In genomic region chr2:162073776-162074578, GRCh38 we compare ENCODE assay signal across 8 cellular contexts.
DNase-seq lines count a peak whose midpoint lies in the region; ATAC-seq and TF ChIP-seq lines count a peak whose summit lies in the region.

TSS of gene DPP4 (minus strand) at chr2:162074215. CDS start at chr2:162073981, 234 bp downstream.

- peak within 1 kb of the TSS; percentile 93 for H3K4me3 Mint-ChIP-seq in activated naive CD8-positive, alpha-beta T cell treated with anti-CD3 and anti-CD28 coated beads, Interleukin-2, amount 50 U/mL, for 24 hours

- H3K27ac ChIP-seq in RWPE2 (ENCODE audit: poor library complexity, severe bottlenecking), result no peak within 1 kb of the TSS

- peak within 1 kb of the TSS; percentile 83 for H3K27ac Mint-ChIP-seq in activated naive CD8-positive, alpha-beta T cell treated with anti-CD3 and anti-CD28 coated beads, Interleukin-2, amount 50 U/mL, for 24 hours

- peaks cover 11% of the 10 kb centered on the region for H3K9me3 Mint-ChIP-seq in activated naive CD8-positive, alpha-beta T cell treated with anti-CD3 and anti-CD28 coated beads, Interleukin-2, amount 50 U/mL, for 24 hours

- peaks cover 50% of the 10 kb centered on the region for H3K4me1 Mint-ChIP-seq in activated naive CD8-positive, alpha-beta T cell treated with anti-CD3 and anti-CD28 coated beads, Interleukin-2, amount 50 U/mL, for 24 hours

- peaks cover 3% of the 10 kb centered on the region for H3K9me3 ChIP-seq in RWPE2 (ENCODE audit: severe bottlenecking)

- no peaks in the 10 kb centered on the region for H3K4me1 ChIP-seq in RWPE2 (ENCODE audit: insufficient read depth, poor library complexity, severe bottlenecking)

- H3K36me3 ChIP-seq in RWPE2 (ENCODE audit: low read depth), result no peaks in the 10 kb centered on the region

- H3K4me3 ChIP-seq in RWPE2 (ENCODE audit: severe bottlenecking), result peak within 1 kb of the TSS; percentile 41

- ATAC-seq in GM18858 (IDR thresholded peaks at IDR 0.05; ENCODE audit: unreplicated experiment) (peak; percentile 84), HG03039 (IDR thresholded peaks at IDR 0.05; ENCODE audit: unreplicated experiment) (peak; percentile 83), RWPE2 (ENCODE audit: low read depth) (peak; percentile 70)
- peak; percentile 69 for ATAC-seq in activated naive CD8-positive, alpha-beta T cell treated with anti-CD3 and anti-CD28 coated beads, Interleukin-2, amount 50 U/mL, for 24 hours

- in situ Hi-C loops in ACHN (cut with HindIII; ENCODE audit: low pct_ligation_motif_present, low pct_unique_long_range_greater_than_20kb, low sequenced_read_pairs), result no loop called here

- DNase-seq in ACHN, result peak; percentile 88
- no peak for DNase-seq in RWPE2 (ENCODE audit: low spot score)
- peak; percentile 60 for DNase-seq in activated naive CD8-positive, alpha-beta T cell treated with anti-CD3 and anti-CD28 coated beads, Interleukin-2, amount 50 U/mL, for 24 hours
- DNase-seq in iPS-NIHi11 (ENCODE audit: low spot score), result peak; percentile 75
- DNase-seq in stimulated activated CD4-positive, alpha-beta T cell treated with anti-CD3 and anti-CD28 coated beads, Interleukin-15, amount 100 ng/mL, for 1 hour (ENCODE audit: low read depth in 1 of 2, low spot score in 1 of 2), result peak; percentile 13 to 37
- no peak for DNase-seq in SIG-M5 (lab: John Stamatoyannopoulos, UW)

- no peaks in the 10 kb centered on the region for H3K27me3 ChIP-seq in RWPE2 (ENCODE audit: insufficient read depth, poor library complexity, severe bottlenecking)

- TF ChIP-seq CTCF in RWPE2 (IDR thresholded peaks at IDR 0.05; ENCODE audit: poor library complexity, severe bottlenecking), result no peak

- H3K27me3 Mint-ChIP-seq in activated naive CD8-positive, alpha-beta T cell treated with anti-CD3 and anti-CD28 coated beads, Interleukin-2, amount 50 U/mL, for 24 hours, result no peaks in the 10 kb centered on the region

- peaks cover 15% of the 10 kb centered on the region for H3K36me3 Mint-ChIP-seq in activated naive CD8-positive, alpha-beta T cell treated with anti-CD3 and anti-CD28 coated beads, Interleukin-2, amount 50 U/mL, for 24 hours (ENCODE audit: low read depth)

Comparison
In these comparisons a context has a peak if more than half of its experiments do, and no peak if none do; other contexts are left out.
1. DNase-seq: peak in ACHN (single experiment), activated naive CD8-positive, alpha-beta T cell treated with anti-CD3 and anti-CD28 coated beads, Interleukin-2, amount 50 U/mL, for 24 hours (single experiment), iPS-NIHi11 (single experiment) and stimulated activated CD4-positive, alpha-beta T cell treated with anti-CD3 and anti-CD28 coated beads, Interleukin-15, amount 100 ng/mL, for 1 hour (2 of 2); none in RWPE2 (single experiment) and SIG-M5 (single experiment).
2. Peak in every context shown above with its lines, with median percentiles within 50 percentile points of each other: ATAC-seq.